2 cellular contexts compared by ENCODE assay signal in genomic region chr15:69452702-69453513, GRCh38.
TF ChIP-seq lines count a peak whose summit lies in the region.

TSS of gene RPLP1 (plus strand) at chr15:69452818. CDS start at chr15:69452949, 131 bp downstream.

TF ChIP-seq in HCT116, 20 proteins besides CTCF, POLR2A, EP300 and RAD21 (continued from another document):
- TF ChIP-seq REST (IDR thresholded peaks at IDR 0.05; ENCODE audit: low read depth), result no peak
- no peak for TF ChIP-seq ZNF274 (IDR thresholded peaks at IDR 0.05; ENCODE audit: low read depth, low read length)
- no peak for TF ChIP-seq SRF (IDR thresholded peaks at IDR 0.05; ENCODE audit: low read depth)
- peak; percentile 75 for TF ChIP-seq MAX (IDR thresholded peaks at IDR 0.05)
- no peak for TF ChIP-seq ATF3 (IDR thresholded peaks at IDR 0.05)
- TF ChIP-seq FOSL1 (IDR thresholded peaks at IDR 0.05; ENCODE audit: low read depth), result no peak
- TF ChIP-seq YY1 (IDR thresholded peaks at IDR 0.05; ENCODE audit: extremely low read depth, insufficient replicate concordance, low read depth, low read length), result peak; percentile 66
- no peak for TF ChIP-seq ZBTB33 (IDR thresholded peaks at IDR 0.05; ENCODE audit: extremely low read depth, insufficient replicate concordance, low read length)
- TF ChIP-seq TCF7L2 (IDR thresholded peaks at IDR 0.05; ENCODE audit: borderline replicate concordance, extremely low read depth, insufficient read depth, insufficient read length), result no peak
- no peak for TF ChIP-seq EZH2 (IDR thresholded peaks at IDR 0.05)
- no peak for TF ChIP-seq EGR1 (IDR thresholded peaks at IDR 0.05; ENCODE audit: low read depth)
- peak; percentile 63 for TF ChIP-seq SP1 (IDR thresholded peaks at IDR 0.05; ENCODE audit: low read depth)
- no peak for TF ChIP-seq CEBPB (IDR thresholded peaks at IDR 0.05; ENCODE audit: low read depth)
- TF ChIP-seq POLR2AphosphoS5 (IDR thresholded peaks at IDR 0.05; ENCODE audit: low read depth, low read length), result peak; percentile 99
- TF ChIP-seq ZFX (IDR thresholded peaks at IDR 0.05), result peak; percentile 97
- no peak for TF ChIP-seq JUND (IDR thresholded peaks at IDR 0.05)

TF ChIP-seq in SK-N-SH, 30 proteins besides CTCF, POLR2A, EP300 and RAD21 (continued from another document):
- TF ChIP-seq REST (IDR thresholded peaks at IDR 0.05; ENCODE audit: low read depth, low read length) (peak; percentile 85), CHD2 (IDR thresholded peaks at IDR 0.05; ENCODE audit: low read length, partially characterized antibody) (peak; percentile 59), SMC3 (IDR thresholded peaks at IDR 0.05; ENCODE audit: low read depth, low read length) (no peak), YY1 (IDR thresholded peaks at IDR 0.05; ENCODE audit: low read depth) (no peak), POLR2AphosphoS5 (IDR thresholded peaks at IDR 0.05; ENCODE audit: low read depth, low read length) (peak; percentile 100), FOXJ3 (CRISPR knock-in tag; IDR thresholded peaks at IDR 0.05) (no peak), FOSL2 (IDR thresholded peaks at IDR 0.05; ENCODE audit: borderline replicate concordance, low read depth) (no peak), TEAD4 (IDR thresholded peaks at IDR 0.05; ENCODE audit: borderline replicate concordance, insufficient read depth) (no peak), IRF3 (IDR thresholded peaks at IDR 0.05; ENCODE audit: low read depth, low read length) (no peak), PBX3 (IDR thresholded peaks at IDR 0.05) (0 out of 2 replicates have a peak, but pooled peaks have one; percentile 20), ZBTB33 (IDR thresholded peaks at IDR 0.05; ENCODE audit: borderline replicate concordance, low read depth) (0 out of 2 replicates have a peak, but pooled peaks have one; percentile 13), RXRA (IDR thresholded peaks at IDR 0.05; ENCODE audit: borderline replicate concordance, low read depth) (no peak), MEF2A (IDR thresholded peaks at IDR 0.05; ENCODE audit: borderline replicate concordance, low read depth) (no peak), FOXM1 (IDR thresholded peaks at IDR 0.05; ENCODE audit: low read depth) (0 out of 2 replicates have a peak, but pooled peaks have one; percentile 44), MAX (IDR thresholded peaks at IDR 0.05; ENCODE audit: low read depth) (no peak), USF1 (IDR thresholded peaks at IDR 0.05; ENCODE audit: borderline replicate concordance, low read depth) (peak; percentile 53; the same call in 1 of the 2 replicates), RFX5 (IDR thresholded peaks at IDR 0.05; ENCODE audit: low read length) (no peak), NFIC (IDR thresholded peaks at IDR 0.05; ENCODE audit: borderline replicate concordance) (no peak), SIN3A (IDR thresholded peaks at IDR 0.05; ENCODE audit: borderline replicate concordance, low read depth, low read length) (peak; percentile 87; the same call in 1 of the 2 replicates), TCF12 (IDR thresholded peaks at IDR 0.05) (no peak), NRF1 (IDR thresholded peaks at IDR 0.05; ENCODE audit: low read depth, low read length) (peak; percentile 78)
TF ChIP-seq in SK-N-SH: peak in this region for 12.
